ENCODE assay signal across 8 cellular contexts in the genomic region with DNA sequence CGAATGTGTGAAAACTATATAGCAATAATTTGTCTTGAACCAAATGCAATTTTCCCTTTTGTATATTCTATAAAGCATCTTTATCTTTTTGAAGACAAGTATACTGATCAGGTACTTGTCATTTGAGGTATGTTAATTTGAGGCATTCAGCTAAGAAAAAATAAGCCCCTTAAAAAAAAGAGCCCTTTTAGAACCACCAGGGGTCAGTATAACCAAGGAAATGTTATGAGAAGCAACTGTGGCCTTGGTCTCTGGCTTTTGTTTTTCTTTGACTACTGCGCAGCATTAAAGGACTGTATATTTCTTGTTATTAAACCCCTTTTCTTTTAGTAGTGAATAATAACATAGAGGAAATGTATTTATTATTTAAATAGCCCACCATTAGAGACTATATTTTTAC. TPM values are rescaled to one million over a fixed set of nuclear protein-coding genes. Genes with fewer than 3 reads are reported as not detected.
DNase-seq lines count a peak whose midpoint lies in the region; ATAC-seq and TF ChIP-seq lines count a peak whose summit lies in the region.

No MANE protein-coding gene starts in this region.

- H3K9me3 ChIP-seq in CD4-positive, alpha-beta T cell (ENCODE audit: control insufficient read depth, low read length), result no peaks in the 10 kb centered on the region
- H3K9me3 ChIP-seq in thyroid gland, result no peaks in the 10 kb centered on the region

- WGBS in thyroid gland, 2 donors, result 47 to 48% methylated on average over 2 of the region's 2 CpGs

- TF ChIP-seq CTCF in CD4-positive, alpha-beta T cell (IDR thresholded peaks at IDR 0.05), result peak; percentile 76
- TF ChIP-seq CTCF in kidney epithelial cell (IDR thresholded peaks at IDR 0.05; ENCODE audit: insufficient read depth, low read length, poor library complexity, severe bottlenecking) (peak; percentile 63), thyroid gland (IDR thresholded peaks at IDR 0.05) (peak; percentile 41 to 82 (median 68))

- no peaks in the 10 kb centered on the region for H3K9me3 Mint-ChIP-seq in CD4-positive, alpha-beta T cell

- H3K27me3 ChIP-seq in CD4-positive, alpha-beta T cell (ENCODE audit: control insufficient read depth, insufficient read depth, low read length), result no peaks in the 10 kb centered on the region
- H3K27me3 ChIP-seq in kidney epithelial cell (ENCODE audit: control insufficient read depth, insufficient read depth, low read length), result no peaks in the 10 kb centered on the region
- no peaks in the 10 kb centered on the region for H3K27me3 ChIP-seq in thyroid gland

- ATAC-seq in CD4-positive, alpha-beta T cell (ENCODE audit: poor library complexity), result peak; percentile 64
- ATAC-seq in GM18873 (IDR thresholded peaks at IDR 0.05; ENCODE audit: low FRiP score, unreplicated experiment), result peak; percentile 67
- peak; percentile 69 for ATAC-seq in HG03432 (IDR thresholded peaks at IDR 0.05; ENCODE audit: unreplicated experiment)

- intact Hi-C loops in CD4-positive, alpha-beta T cell (cut with DNase I, micrococcal nuclease), result loop anchor here (1.0 to 10.0 kb wide), 3 partner anchors 836 to 1788 kb away; no protein-coding TSS in a partner anchor
- intact Hi-C loops in thyroid gland (cut with DNase I), result no loop called here

- no peak overlapping the region for H3K4me3 ChIP-seq in kidney epithelial cell (ENCODE audit: low read depth, low read length)
- no peak overlapping the region for H3K4me3 ChIP-seq in thyroid gland (replicated peaks in 1 of 3)

- no peaks in the 10 kb centered on the region for H3K36me3 Mint-ChIP-seq in CD4-positive, alpha-beta T cell (ENCODE audit: low read depth)

- no peaks in the 10 kb centered on the region for H3K36me3 ChIP-seq in kidney epithelial cell (ENCODE audit: control insufficient read depth, insufficient read depth, low read length)
- H3K36me3 ChIP-seq in thyroid gland, result no peaks in the 10 kb centered on the region

- H3K27me3 Mint-ChIP-seq in CD4-positive, alpha-beta T cell, result no peaks in the 10 kb centered on the region

- no peak for TF ChIP-seq POLR2A in thyroid gland (IDR thresholded peaks at IDR 0.05)

- H3K27ac ChIP-seq in CD4-positive, alpha-beta T cell (ENCODE audit: low read depth, low read length), result no peak overlapping the region
- H3K27ac ChIP-seq in thyroid gland, result no peak overlapping the region

- CTCF ChIA-PET in CD4-positive, alpha-beta T cell (lab: Charles Lee), result interaction anchor here (1.0 to 5.0 kb wide), 5 partner anchors 9 to 1545 kb away, joined by 3 to 90 read pairs (median 5); a partner anchor contains a TSS

- POLR2A ChIA-PET in CD4-positive, alpha-beta T cell (lab: Charles Lee), result interaction anchor here (1.0 kb wide), 1 partner anchor 1469 kb away, joined by 9 read pairs; no protein-coding TSS in a partner anchor

- no peak overlapping the region for H3K27ac Mint-ChIP-seq in CD4-positive, alpha-beta T cell

- no peaks in the 10 kb centered on the region for H3K4me1 ChIP-seq in thyroid gland

- no peaks in the 10 kb centered on the region for H3K4me1 Mint-ChIP-seq in CD4-positive, alpha-beta T cell (ENCODE audit: low read depth)

- no peak overlapping the region for H3K4me3 Mint-ChIP-seq in CD4-positive, alpha-beta T cell

- no peak for DNase-seq in CD4-positive, alpha-beta T cell
- DNase-seq in NCI-H69 (lab: John Stamatoyannopoulos, UW) (peak; percentile 61), brain pericyte (ENCODE audit: low read depth, low spot score) (peak; percentile 31), kidney epithelial cell (ENCODE audit: low read depth) (peak; percentile 18), thyroid gland (no peak)
- DNase-seq in activated CD4-positive, alpha-beta T cell treated with anti-CD3 and anti-CD28 coated beads, Interleukin-2, amount 50 U/mL, for 1 hour, result no peak

RNA-seq across cellular contexts. Expression of a gene that starts 43.1 kb away (rescaled TPM):
- under 1 TPM; 0.75 to 0.80 TPM for total RNA-seq in CD4-positive, alpha-beta T cell
- total RNA-seq in kidney epithelial cell, result 8.6 and 10.4 TPM in 2 replicates
- 1 to 10 TPM; 2.2 to 6.2 (median 4.3) TPM for total RNA-seq in thyroid gland

Comparison
In these comparisons a context has a peak if more than half of its experiments do, and no peak if none do; other contexts are left out.
1. DNase-seq: peak in NCI-H69 (single experiment), brain pericyte (single experiment) and kidney epithelial cell (single experiment); none in CD4-positive, alpha-beta T cell (0 of 10), thyroid gland (0 of 2) and activated CD4-positive, alpha-beta T cell treated with anti-CD3 and anti-CD28 coated beads, Interleukin-2, amount 50 U/mL, for 1 hour (single experiment).
2. Peak in every context shown above with its lines, with median percentiles within 50 percentile points of each other: ATAC-seq and CTCF ChIP-seq.